In genomic region chr3:136195258-136196063, GRCh38 we compare ENCODE assay signal across 1 cellular context.
TF ChIP-seq lines count a peak whose summit lies in the region.

No MANE protein-coding gene starts in this region.

TF ChIP-seq in HepG2, 621 proteins besides CTCF, POLR2A, EP300 and RAD21 (continued from another document and continues in another):
- no peak for TF ChIP-seq AKNA (CRISPR knock-in tag; IDR thresholded peaks at IDR 0.05; ENCODE audit: borderline replicate concordance)
- TF ChIP-seq RELA (CRISPR knock-in tag; IDR thresholded peaks at IDR 0.05): no peak
- TF ChIP-seq U2AF1 (optimal IDR thresholded peaks at IDR 0.05; ENCODE audit: low read depth, low read length): no peak
- no peak for TF ChIP-seq SP1 (IDR thresholded peaks at IDR 0.05)
- no peak for TF ChIP-seq SP1 (CRISPR knock-in tag; IDR thresholded peaks at IDR 0.05)
- no peak for TF ChIP-seq ZFP90 (CRISPR knock-in tag; IDR thresholded peaks at IDR 0.05; ENCODE audit: borderline replicate concordance)
- no peak for TF ChIP-seq GLMP (CRISPR knock-in tag; IDR thresholded peaks at IDR 0.05; ENCODE audit: borderline replicate concordance)
- TF ChIP-seq ATF7-NPFF (CRISPR knock-in tag; IDR thresholded peaks at IDR 0.05; ENCODE audit: low read depth): no peak
- TF ChIP-seq ZBTB38 (CRISPR knock-in tag; IDR thresholded peaks at IDR 0.05): no peak
- TF ChIP-seq HOXA9 (CRISPR knock-in tag; IDR thresholded peaks at IDR 0.05; ENCODE audit: borderline replicate concordance): 0 out of 2 replicates have a peak, but pooled peaks have one; percentile 36
- TF ChIP-seq ZNF572 (CRISPR knock-in tag; IDR thresholded peaks at IDR 0.05): no peak
- TF ChIP-seq KLF6 (CRISPR knock-in tag; IDR thresholded peaks at IDR 0.05): no peak
- TF ChIP-seq SAP130 (CRISPR knock-in tag; IDR thresholded peaks at IDR 0.05; ENCODE audit: low read depth): peak; percentile 49
- TF ChIP-seq HNRNPLL (IDR thresholded peaks at IDR 0.05; ENCODE audit: low read depth, low read length, poor library complexity, severe bottlenecking): peak; percentile 23
- TF ChIP-seq TBP (CRISPR knock-in tag; IDR thresholded peaks at IDR 0.05): no peak
- no peak for TF ChIP-seq IRF1 (CRISPR knock-in tag; IDR thresholded peaks at IDR 0.05; ENCODE audit: low read depth)
- peak; percentile 13; the same call in 1 of the 2 replicates for TF ChIP-seq HOXD1 (CRISPR knock-in tag; IDR thresholded peaks at IDR 0.05)
- no peak for TF ChIP-seq MED1 (CRISPR knock-in tag; IDR thresholded peaks at IDR 0.05)
- no peak for TF ChIP-seq HINFP (CRISPR knock-in tag; IDR thresholded peaks at IDR 0.05; ENCODE audit: low read depth)
- TF ChIP-seq DPF2 (CRISPR knock-in tag; IDR thresholded peaks at IDR 0.05; ENCODE audit: borderline replicate concordance, low read depth): no peak
- no peak for TF ChIP-seq BCLAF1 (IDR thresholded peaks at IDR 0.05)
- TF ChIP-seq MAF1 (CRISPR knock-in tag; IDR thresholded peaks at IDR 0.05; ENCODE audit: borderline replicate concordance): no peak
- TF ChIP-seq KDM1A (CRISPR knock-in tag; IDR thresholded peaks at IDR 0.05): no peak
- TF ChIP-seq YY1 (IDR thresholded peaks at IDR 0.05; ENCODE audit: insufficient read depth, insufficient replicate concordance, low read depth, low read length): peak; percentile 88
- no peak; the same call in 1 of the 2 replicates for TF ChIP-seq ZFP91 (CRISPR knock-in tag; IDR thresholded peaks at IDR 0.05; ENCODE audit: borderline replicate concordance)
- no peak for TF ChIP-seq GTF2F1 (IDR thresholded peaks at IDR 0.05; ENCODE audit: low read length)
- no peak for TF ChIP-seq ZFP36L2 (CRISPR knock-in tag; IDR thresholded peaks at IDR 0.05)
- no peak for TF ChIP-seq KDM5B (CRISPR knock-in tag; IDR thresholded peaks at IDR 0.05; ENCODE audit: borderline replicate concordance)
- no peak for TF ChIP-seq RFX3 (CRISPR knock-in tag; IDR thresholded peaks at IDR 0.05)
- no peak for TF ChIP-seq SRSF1 (optimal IDR thresholded peaks at IDR 0.05; ENCODE audit: low read depth, low read length)
- TF ChIP-seq NR2F2 (IDR thresholded peaks at IDR 0.05; ENCODE audit: borderline replicate concordance, low read depth): no peak; the same call in 1 of the 2 replicates
- TF ChIP-seq JDP2 (CRISPR knock-in tag; IDR thresholded peaks at IDR 0.05; ENCODE audit: borderline replicate concordance): no peak
- TF ChIP-seq SYNCRIP (IDR thresholded peaks at IDR 0.05; ENCODE audit: insufficient read depth, low read depth, low read length): no peak
- no peak for TF ChIP-seq CCDC6 (CRISPR knock-in tag; IDR thresholded peaks at IDR 0.05)
- TF ChIP-seq IKZF1 (IDR thresholded peaks at IDR 0.05): no peak
- no peak for TF ChIP-seq ZNF780A (CRISPR knock-in tag; IDR thresholded peaks at IDR 0.05)
- no peak for TF ChIP-seq ZNF451 (CRISPR knock-in tag; IDR thresholded peaks at IDR 0.05)
- no peak for TF ChIP-seq GMEB2 (CRISPR knock-in tag; IDR thresholded peaks at IDR 0.05; ENCODE audit: low read depth)
- TF ChIP-seq CEBPG (CRISPR knock-in tag; IDR thresholded peaks at IDR 0.05): no peak
- no peak for TF ChIP-seq ZNF790 (CRISPR knock-in tag; IDR thresholded peaks at IDR 0.05; ENCODE audit: borderline replicate concordance)
- TF ChIP-seq ZNF619 (CRISPR knock-in tag; IDR thresholded peaks at IDR 0.05): no peak
- TF ChIP-seq ETV5 (CRISPR knock-in tag; IDR thresholded peaks at IDR 0.05; ENCODE audit: borderline replicate concordance): no peak
- no peak for TF ChIP-seq TEAD3 (CRISPR knock-in tag; optimal IDR thresholded peaks at IDR 0.05; ENCODE audit: borderline replicate concordance)
- no peak for TF ChIP-seq NFIC (IDR thresholded peaks at IDR 0.05; ENCODE audit: low read length)
- no peak; the same call in 1 of the 2 replicates for TF ChIP-seq ZNF138 (CRISPR knock-in tag; IDR thresholded peaks at IDR 0.05; ENCODE audit: low read depth)
- 0 out of 2 replicates have a peak, but pooled peaks have one; percentile 4 for TF ChIP-seq BHLHE40 (IDR thresholded peaks at IDR 0.05; ENCODE audit: low read length)
- no peak for TF ChIP-seq ZNF775 (CRISPR knock-in tag; IDR thresholded peaks at IDR 0.05; ENCODE audit: borderline replicate concordance)
- TF ChIP-seq TGIF2 (CRISPR knock-in tag; IDR thresholded peaks at IDR 0.05): peak; percentile 43; the same call in 1 of the 2 replicates
- no peak for TF ChIP-seq HOMEZ (CRISPR knock-in tag; IDR thresholded peaks at IDR 0.05; ENCODE audit: low read depth)
- TF ChIP-seq MXD3 (CRISPR knock-in tag; IDR thresholded peaks at IDR 0.05): no peak
- TF ChIP-seq KLF12 (CRISPR knock-in tag; IDR thresholded peaks at IDR 0.05; ENCODE audit: borderline replicate concordance): no peak
